1 cellular context compared by ENCODE assay signal in genomic region chr11:130636672-130637463, GRCh38.
TF ChIP-seq lines count a peak whose summit lies in the region.

No MANE protein-coding gene starts in this region.

TF ChIP-seq in HEK293, 187 proteins besides CTCF, POLR2A, EP300 and RAD21 (continued from another document):
- TF ChIP-seq PRDM6 (tag by site-specific recombination; IDR thresholded peaks at IDR 0.05) (peak; percentile 65; the same call in 1 of the 2 replicates), ZFHX2 (tag by site-specific recombination; conservative IDR thresholded peaks at IDR 0.05) (no peak), ZNF654 (tag by site-specific recombination; IDR thresholded peaks at IDR 0.05; ENCODE audit: low read depth) (no peak), ZNF596 (tag by site-specific recombination; IDR thresholded peaks at IDR 0.05) (no peak), ZSCAN23 (tag by site-specific recombination; IDR thresholded peaks at IDR 0.05) (0 out of 2 replicates have a peak, but pooled peaks have one; percentile 25), ZSCAN30 (tag by site-specific recombination; IDR thresholded peaks at IDR 0.05) (peak; percentile 47; the same call in 1 of the 2 replicates), ZNF664 (tag by site-specific recombination; IDR thresholded peaks at IDR 0.05) (peak; percentile 72; the same call in 1 of the 2 replicates), ZNF529 (tag by site-specific recombination; IDR thresholded peaks at IDR 0.05; ENCODE audit: insufficient replicate concordance) (no peak), SETDB1 (IDR thresholded peaks at IDR 0.05; ENCODE audit: insufficient read length, low read length) (no peak), ZNF629 (tag by site-specific recombination; IDR thresholded peaks at IDR 0.05) (peak; percentile 93), ZNF214 (tag by site-specific recombination; IDR thresholded peaks at IDR 0.05; ENCODE audit: borderline replicate concordance) (no peak)
- TF ChIP-seq, protein P1, sequence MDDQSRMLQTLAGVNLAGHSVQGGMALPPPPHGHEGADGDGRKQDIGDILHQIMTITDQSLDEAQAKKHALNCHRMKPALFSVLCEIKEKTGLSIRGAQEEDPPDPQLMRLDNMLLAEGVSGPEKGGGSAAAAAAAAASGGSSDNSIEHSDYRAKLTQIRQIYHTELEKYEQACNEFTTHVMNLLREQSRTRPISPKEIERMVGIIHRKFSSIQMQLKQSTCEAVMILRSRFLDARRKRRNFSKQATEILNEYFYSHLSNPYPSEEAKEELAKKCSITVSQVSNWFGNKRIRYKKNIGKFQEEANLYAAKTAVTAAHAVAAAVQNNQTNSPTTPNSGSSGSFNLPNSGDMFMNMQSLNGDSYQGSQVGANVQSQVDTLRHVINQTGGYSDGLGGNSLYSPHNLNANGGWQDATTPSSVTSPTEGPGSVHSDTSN (CRISPR knock-in tag; IDR thresholded peaks at IDR 0.05), result no peak
- TF ChIP-seq, protein P2, sequence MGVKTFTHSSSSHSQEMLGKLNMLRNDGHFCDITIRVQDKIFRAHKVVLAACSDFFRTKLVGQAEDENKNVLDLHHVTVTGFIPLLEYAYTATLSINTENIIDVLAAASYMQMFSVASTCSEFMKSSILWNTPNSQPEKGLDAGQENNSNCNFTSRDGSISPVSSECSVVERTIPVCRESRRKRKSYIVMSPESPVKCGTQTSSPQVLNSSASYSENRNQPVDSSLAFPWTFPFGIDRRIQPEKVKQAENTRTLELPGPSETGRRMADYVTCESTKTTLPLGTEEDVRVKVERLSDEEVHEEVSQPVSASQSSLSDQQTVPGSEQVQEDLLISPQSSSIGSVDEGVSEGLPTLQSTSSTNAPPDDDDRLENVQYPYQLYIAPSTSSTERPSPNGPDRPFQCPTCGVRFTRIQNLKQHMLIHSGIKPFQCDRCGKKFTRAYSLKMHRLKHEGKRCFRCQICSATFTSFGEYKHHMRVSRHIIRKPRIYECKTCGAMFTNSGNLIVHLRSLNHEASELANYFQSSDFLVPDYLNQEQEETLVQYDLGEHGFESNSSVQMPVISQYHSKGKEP (tag by site-specific recombination; IDR thresholded peaks at IDR 0.05), result peak; percentile 87
